ENCODE assay signal across 21 cellular contexts in genomic region chr2:179528576-179529069, GRCh38.
"Had no signal": no experiment of that assay in that cellular context is flagged by ENCODE, and none has a peak within 500 bp of the region (broad histone marks: within the 10 kb centered on the region; RNA-seq: fewer than 3 reads in every experiment).

No MANE protein-coding gene starts in this region.

- H3K27ac ChIP-seq: dorsolateral prefrontal cortex, gastroesophageal sphincter, heart left ventricle, hepatocyte, neutrophil, parathyroid adenoma, spleen, thoracic aorta, tibial nerve, upper lobe of left lung, uterus had no signal

- H3K4me3 ChIP-seq: dorsolateral prefrontal cortex, gastroesophageal sphincter, heart left ventricle, hepatocyte, mucosa of descending colon, spleen, thoracic aorta, tibial nerve, upper lobe of left lung, uterus had no signal

- H3K9me3 ChIP-seq: gastroesophageal sphincter, heart left ventricle, mucosa of descending colon, neutrophil, spleen, thoracic aorta, tibial nerve, upper lobe of left lung had no signal

- H3K4me2 ChIP-seq: hepatocyte had no signal

- H3K27me3 ChIP-seq: dorsolateral prefrontal cortex, gastroesophageal sphincter, heart left ventricle, hepatocyte, neutrophil, spleen, tibial nerve, upper lobe of left lung, uterus had no signal

- H3K4me1 ChIP-seq: gastroesophageal sphincter, parathyroid adenoma, spleen, tibial nerve, upper lobe of left lung, uterus had no signal

- H3K79me2 ChIP-seq: hepatocyte, parathyroid adenoma had no signal

- H2AFZ ChIP-seq: hepatocyte, parathyroid adenoma had no signal

- DNase-seq: dorsolateral prefrontal cortex; effector CD4-positive, alpha-beta T cell; heart left ventricle; kidney; mesenchymal stem cell; mucosa of descending colon; naive B cell; spleen; stimulated activated CD4-positive, alpha-beta T cell treated with anti-CD3 and anti-CD28 coated beads, Interleukin-4, amount 100 ng/mL, for 4 hours; stimulated activated naive B cell treated with anti-CD40 and anti-IgM and Interleukin-4, amounts not matched to agents 10 μg/mL and 1 μg/mL and 100 μg/mL, for 72 hours; upper lobe of left lung; uterus had no signal

- H3K36me3 ChIP-seq: gastroesophageal sphincter, heart left ventricle, neutrophil, spleen, thoracic aorta, tibial nerve, upper lobe of left lung, uterus had no signal

- ATAC-seq: gastroesophageal sphincter; heart left ventricle; left lobe of liver; mucosa of descending colon; natural killer cell treated with Interleukin-12 subunit alpha and Interleukin-12 subunit beta and Interleukin-15 and Interleukin-18, amount 100 ng/mL, for 72 hours; sciatic nerve; stimulated activated naive B cell treated with anti-CD40 and anti-IgM and Interleukin-4, amounts not matched to agents 10 μg/mL and 1 μg/mL and 100 μg/mL, for 72 hours had no signal
